Comparison of ENCODE assay signal across 18 cellular contexts in the genomic region with DNA sequence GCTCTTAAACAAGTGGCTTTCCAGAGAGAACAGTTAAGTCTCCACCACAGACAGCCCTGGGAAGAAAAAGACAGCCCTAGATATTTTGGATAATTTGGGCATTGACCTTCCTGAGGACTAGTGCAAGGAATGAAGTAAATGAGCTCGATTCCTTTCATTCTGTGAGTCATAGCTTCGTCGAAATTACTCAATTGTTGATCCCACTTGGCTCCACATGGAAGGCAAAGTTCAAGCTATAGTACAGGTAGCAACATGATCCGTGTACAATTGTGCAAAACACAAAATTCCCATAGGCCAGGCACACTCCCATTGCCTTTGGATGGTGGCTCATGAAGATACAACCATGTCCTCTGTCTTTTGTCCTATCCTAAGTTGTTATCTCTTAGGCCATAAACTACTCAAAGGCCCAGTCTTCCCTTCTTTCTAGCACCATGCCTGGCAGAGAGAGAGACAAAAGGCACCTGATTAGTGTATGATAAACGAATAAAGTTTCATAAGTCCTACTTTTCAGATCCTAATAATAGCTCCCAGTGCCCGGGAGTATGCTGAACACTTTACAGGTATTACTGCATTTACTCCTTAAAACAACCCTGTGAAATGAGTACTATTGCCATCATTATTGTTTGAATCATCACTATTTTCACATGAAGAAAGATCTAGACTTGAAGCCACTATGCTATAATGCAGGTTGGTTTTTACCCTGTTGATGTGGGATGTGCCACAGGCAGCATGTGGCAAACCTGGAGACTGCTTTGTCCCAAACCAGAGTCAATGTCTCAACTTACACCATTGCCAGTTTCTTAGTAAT.
DNase-seq lines count a peak whose midpoint lies in the region; ATAC-seq and TF ChIP-seq lines count a peak whose summit lies in the region.
"Had no signal": no experiment of that assay in that cellular context is flagged by ENCODE, and none has a peak within 500 bp of the region (broad histone marks: within the 10 kb centered on the region; RNA-seq: fewer than 3 reads in every experiment).

No MANE protein-coding gene starts in this region.

- H3K9me3 ChIP-seq in trophoblast cell (ENCODE audit: insufficient read depth, low read depth, low read length) (no peaks in the 10 kb centered on the region), WERI-Rb-1 (ENCODE audit: severe bottlenecking) (no peaks in the 10 kb centered on the region), BE2C (no peaks in the 10 kb centered on the region)
- H3K9me3 ChIP-seq: left ventricle myocardium inferior, tibial nerve had no signal

- H3K4me3 Mint-ChIP-seq in GM23338 = peak overlapping the region; percentile 8; the same call in 1 of the 3 replicates
- H3K4me3 Mint-ChIP-seq in activated CD4-positive, alpha-beta memory T cell treated with anti-CD3 and anti-CD28 coated beads, Interleukin-2, amount 10 ng/mL, durations not matched to agents 7 days and 5 days = no peak overlapping the region
- H3K4me3 Mint-ChIP-seq: activated CD4-positive, alpha-beta T cell treated with anti-CD3 and anti-CD28 coated beads, Interleukin-2, amount 10 ng/mL, durations not matched to agents 24 days and 14 days; activated naive CD4-positive, alpha-beta T cell treated with anti-CD3 and anti-CD28 coated beads for 36 hours; stimulated activated naive B cell treated with anti-CD40 and anti-IgM and Interleukin-4, amounts not matched to agents 10 μg/mL and 1 μg/mL and 100 μg/mL, for 72 hours had no signal

- no peak overlapping the region for H3K14ac ChIP-seq in trophoblast cell (ENCODE audit: low read length)

- H3K27me3 ChIP-seq in GM23338 (ENCODE audit: insufficient read depth) = peaks cover 51% of the 10 kb centered on the region
- H3K27me3 ChIP-seq in trophoblast cell (ENCODE audit: insufficient read depth, low read length) = no peaks in the 10 kb centered on the region
- H3K27me3 ChIP-seq in WERI-Rb-1 (ENCODE audit: insufficient read depth, low read depth, severe bottlenecking) = no peaks in the 10 kb centered on the region
- H3K27me3 ChIP-seq in BE2C = peaks cover 2% of the 10 kb centered on the region; the same call in 1 of the 2 replicates
- H3K27me3 ChIP-seq: tibial nerve had no signal

- CTCF ChIA-PET in activated CD4-positive, alpha-beta memory T cell treated with anti-CD3 and anti-CD28 coated beads, Interleukin-2, amount 10 ng/mL, durations not matched to agents 7 days and 5 days (lab: Charles Lee) = interaction anchor here (0.8 to 1.6 kb wide), 3 partner anchors 84 to 342 kb away, joined by 3 to 4 read pairs (median 3); no protein-coding TSS in a partner anchor

- no peak overlapping the region for H2BK120ac ChIP-seq in trophoblast cell (ENCODE audit: insufficient read depth, low read length, poor library complexity)

- ATAC-seq in GM23338 (no peak), esophagus mucosa (peak; percentile 89)
- ATAC-seq: HCT116; Panc1; stimulated activated naive B cell treated with anti-CD40 and anti-IgM and Interleukin-4, amounts not matched to agents 10 μg/mL and 1 μg/mL and 100 μg/mL, for 72 hours had no signal

- no peak overlapping the region for H4K12ac ChIP-seq in trophoblast cell (ENCODE audit: low read depth, low read length)

- no peak for TF ChIP-seq CTCF in GM23338 (conservative IDR thresholded peaks at IDR 0.05; ENCODE audit: low read depth in 2 of 2)
- no peak for TF ChIP-seq CTCF in WERI-Rb-1 (IDR thresholded peaks at IDR 0.05; ENCODE audit: low read depth, low read length)
- TF ChIP-seq CTCF in BE2C (IDR thresholded peaks at IDR 0.05; ENCODE audit: low read depth, low read length) = no peak

- H3K9ac ChIP-seq in trophoblast cell (ENCODE audit: low read length) = no peak overlapping the region

- no peaks in the 10 kb centered on the region for H3F3A ChIP-seq in GM23338 (replicated peaks; ENCODE audit: low read depth)

- no CpG with 5 or more reads among the region's 6 CpGs for WGBS in trophoblast cell (ENCODE audit: extremely low coverage, insufficient coverage, insufficient read length)

- H3K27ac ChIP-seq in GM23338 (ENCODE audit: low read depth) (no peak overlapping the region), trophoblast cell (ENCODE audit: low read depth, low read length) (peak overlapping the region; percentile 22), WERI-Rb-1 (no peak overlapping the region)
- H3K27ac ChIP-seq: left ventricle myocardium inferior, tibial nerve had no signal

- no peak overlapping the region for H2AK5ac ChIP-seq in trophoblast cell (ENCODE audit: low read length)

- H3K4me1 ChIP-seq in GM23338 (ENCODE audit: insufficient read depth) (peaks cover 31% of the 10 kb centered on the region), trophoblast cell (ENCODE audit: control insufficient read depth in 1 of 2, insufficient read depth in 2 of 2, low read length in 2 of 2) (peaks cover 0 to 11% of the 10 kb centered on the region in 2 experiments), BE2C (no peaks in the 10 kb centered on the region)
- H3K4me1 ChIP-seq: tibial nerve had no signal

- H3K79me2 ChIP-seq in GM23338 (replicated peaks; ENCODE audit: insufficient read depth) (no peaks in the 10 kb centered on the region), trophoblast cell (ENCODE audit: control insufficient read depth, insufficient read depth, low read length, poor library complexity) (no peaks in the 10 kb centered on the region)

- H3K36me3 Mint-ChIP-seq in GM23338 (ENCODE audit: low read depth) = no peaks in the 10 kb centered on the region
- no peaks in the 10 kb centered on the region for H3K36me3 Mint-ChIP-seq in activated CD4-positive, alpha-beta memory T cell treated with anti-CD3 and anti-CD28 coated beads, Interleukin-2, amount 10 ng/mL, durations not matched to agents 7 days and 5 days (ENCODE audit: low read depth)
- H3K36me3 Mint-ChIP-seq: stimulated activated naive B cell treated with anti-CD40 and anti-IgM and Interleukin-4, amounts not matched to agents 10 μg/mL and 1 μg/mL and 100 μg/mL, for 72 hours had no signal

- no peak overlapping the region for H3K4ac ChIP-seq in trophoblast cell (ENCODE audit: low read depth, low read length)

- no peaks in the 10 kb centered on the region for H3K36me3 ChIP-seq in GM23338 (ENCODE audit: insufficient read depth)
- no peaks in the 10 kb centered on the region for H3K36me3 ChIP-seq in trophoblast cell (ENCODE audit: control insufficient read depth in 1 of 2, insufficient read depth in 2 of 2, low read length in 2 of 2)
- H3K36me3 ChIP-seq in WERI-Rb-1 = no peaks in the 10 kb centered on the region
- no peaks in the 10 kb centered on the region for H3K36me3 ChIP-seq in BE2C
- H3K36me3 ChIP-seq: left ventricle myocardium inferior, tibial nerve had no signal

- no peak overlapping the region for H4K91ac ChIP-seq in trophoblast cell (ENCODE audit: low read depth, low read length)

- H4K20me1 ChIP-seq in GM23338 (replicated peaks; ENCODE audit: insufficient read depth) = no peaks in the 10 kb centered on the region

- H3K9me3 Mint-ChIP-seq in GM23338 = no peaks in the 10 kb centered on the region
- no peaks in the 10 kb centered on the region for H3K9me3 Mint-ChIP-seq in activated CD4-positive, alpha-beta memory T cell treated with anti-CD3 and anti-CD28 coated beads, Interleukin-2, amount 10 ng/mL, durations not matched to agents 7 days and 5 days
- H3K9me3 Mint-ChIP-seq: activated CD4-positive, alpha-beta T cell treated with anti-CD3 and anti-CD28 coated beads, Interleukin-2, amount 10 ng/mL, durations not matched to agents 24 days and 14 days; activated naive CD4-positive, alpha-beta T cell treated with anti-CD3 and anti-CD28 coated beads for 36 hours; stimulated activated naive B cell treated with anti-CD40 and anti-IgM and Interleukin-4, amounts not matched to agents 10 μg/mL and 1 μg/mL and 100 μg/mL, for 72 hours had no signal

- H3K79me1 ChIP-seq in trophoblast cell (ENCODE audit: low read length) = peaks cover 2% of the 10 kb centered on the region

- POLR2A ChIA-PET in activated CD4-positive, alpha-beta memory T cell treated with anti-CD3 and anti-CD28 coated beads, Interleukin-2, amount 10 ng/mL, durations not matched to agents 7 days and 5 days (lab: Charles Lee) = no interaction called here

- peak overlapping the region; percentile 6 for H3K4me2 ChIP-seq in GM23338
- no peak overlapping the region for H3K4me2 ChIP-seq in trophoblast cell (ENCODE audit: low read length)

- DNase-seq in GM23338 (ENCODE audit: low spot score) (no peak), RPMI7951 (ENCODE audit: low read depth) (peak; percentile 21), trophoblast cell (peak; percentile 90 to 96), WERI-Rb-1 (no peak), BE2C (no peak)
- no peak for DNase-seq in activated CD4-positive, alpha-beta memory T cell treated with anti-CD3 and anti-CD28 coated beads, Interleukin-2, amount 10 ng/mL, durations not matched to agents 7 days and 5 days
- DNase-seq in activated CD4-positive, alpha-beta T cell treated with anti-CD3 and anti-CD28 coated beads, Interleukin-2, amount 50 U/mL, for 1 hour = no peak
- DNase-seq: activated CD4-positive, alpha-beta T cell treated with anti-CD3 and anti-CD28 coated beads, Interleukin-2, amount 10 ng/mL, durations not matched to agents 24 days and 14 days; activated naive CD4-positive, alpha-beta T cell treated with anti-CD3 and anti-CD28 coated beads for 36 hours; left ventricle myocardium inferior; NCI-H1436 treated with DMSO at 0.1 percent for 48 hours; NCI-H82; stimulated activated CD4-positive, alpha-beta T cell treated with anti-CD3 and anti-CD28 coated beads, Interleukin-15, amount 100 ng/mL, for 24 hours; stimulated activated naive B cell treated with anti-CD40 and anti-IgM and Interleukin-4, amounts not matched to agents 10 μg/mL and 1 μg/mL and 100 μg/mL, for 72 hours had no signal

- peak overlapping the region; percentile 9 for H2BK12ac ChIP-seq in trophoblast cell (ENCODE audit: low read length)

- H3K9me2 ChIP-seq in GM23338 (ENCODE audit: insufficient read depth) = no peaks in the 10 kb centered on the region

- no peak overlapping the region for H2AFZ ChIP-seq in GM23338
- H2AFZ ChIP-seq in trophoblast cell (ENCODE audit: insufficient read depth, low read length, poor library complexity) = no peak overlapping the region

- H3K18ac ChIP-seq in trophoblast cell (ENCODE audit: low read length) = no peak overlapping the region

- peaks cover 33% of the 10 kb centered on the region for H3K4me1 Mint-ChIP-seq in GM23338
- H3K4me1 Mint-ChIP-seq in activated CD4-positive, alpha-beta memory T cell treated with anti-CD3 and anti-CD28 coated beads, Interleukin-2, amount 10 ng/mL, durations not matched to agents 7 days and 5 days = peaks cover 6% of the 10 kb centered on the region

- no peak overlapping the region for H3K23ac ChIP-seq in trophoblast cell (ENCODE audit: low read length)

- H3K27me3 Mint-ChIP-seq in GM23338 (ENCODE audit: insufficient read depth, low read depth, poor library complexity) = peaks cover 21% of the 10 kb centered on the region
- H3K27me3 Mint-ChIP-seq in activated CD4-positive, alpha-beta memory T cell treated with anti-CD3 and anti-CD28 coated beads, Interleukin-2, amount 10 ng/mL, durations not matched to agents 7 days and 5 days = peaks cover 3% of the 10 kb centered on the region
- H3K27me3 Mint-ChIP-seq: stimulated activated naive B cell treated with anti-CD40 and anti-IgM and Interleukin-4, amounts not matched to agents 10 μg/mL and 1 μg/mL and 100 μg/mL, for 72 hours had no signal

- no peak overlapping the region for H3K27ac Mint-ChIP-seq in GM23338
- no peak overlapping the region for H3K27ac Mint-ChIP-seq in activated CD4-positive, alpha-beta memory T cell treated with anti-CD3 and anti-CD28 coated beads, Interleukin-2, amount 10 ng/mL, durations not matched to agents 7 days and 5 days
- H3K27ac Mint-ChIP-seq: activated CD4-positive, alpha-beta T cell treated with anti-CD3 and anti-CD28 coated beads, Interleukin-2, amount 10 ng/mL, durations not matched to agents 24 days and 14 days; activated naive CD4-positive, alpha-beta T cell treated with anti-CD3 and anti-CD28 coated beads for 36 hours had no signal

- H2BK5ac ChIP-seq in trophoblast cell (ENCODE audit: low read depth, low read length, poor library complexity) = no peak overlapping the region

- H3K4me3 ChIP-seq in GM23338 (no peak overlapping the region), trophoblast cell (ENCODE audit: low read depth, low read length) (no peak overlapping the region), WERI-Rb-1 (ENCODE audit: low read depth, low read length) (no peak overlapping the region), BE2C (ENCODE audit: low read depth, low read length) (no peak overlapping the region)
- H3K4me3 ChIP-seq: left ventricle myocardium inferior, tibial nerve had no signal

- H4K8ac ChIP-seq in trophoblast cell (ENCODE audit: low read depth, low read length) = no peak overlapping the region

Comparison
In these comparisons a context has a peak if more than half of its experiments do, and no peak if none do; other contexts are left out.
1. DNase-seq: peak in RPMI7951 (single experiment) and trophoblast cell (2 of 2); none in GM23338 (single experiment), activated CD4-positive, alpha-beta memory T cell treated with anti-CD3 and anti-CD28 coated beads, Interleukin-2, amount 10 ng/mL, durations not matched to agents 7 days and 5 days (single experiment), activated CD4-positive, alpha-beta T cell treated with anti-CD3 and anti-CD28 coated beads, Interleukin-2, amount 50 U/mL, for 1 hour (single experiment), WERI-Rb-1 (single experiment) and BE2C (single experiment).